Comparison of ENCODE assay signal across 2 cellular contexts in the genomic region with DNA sequence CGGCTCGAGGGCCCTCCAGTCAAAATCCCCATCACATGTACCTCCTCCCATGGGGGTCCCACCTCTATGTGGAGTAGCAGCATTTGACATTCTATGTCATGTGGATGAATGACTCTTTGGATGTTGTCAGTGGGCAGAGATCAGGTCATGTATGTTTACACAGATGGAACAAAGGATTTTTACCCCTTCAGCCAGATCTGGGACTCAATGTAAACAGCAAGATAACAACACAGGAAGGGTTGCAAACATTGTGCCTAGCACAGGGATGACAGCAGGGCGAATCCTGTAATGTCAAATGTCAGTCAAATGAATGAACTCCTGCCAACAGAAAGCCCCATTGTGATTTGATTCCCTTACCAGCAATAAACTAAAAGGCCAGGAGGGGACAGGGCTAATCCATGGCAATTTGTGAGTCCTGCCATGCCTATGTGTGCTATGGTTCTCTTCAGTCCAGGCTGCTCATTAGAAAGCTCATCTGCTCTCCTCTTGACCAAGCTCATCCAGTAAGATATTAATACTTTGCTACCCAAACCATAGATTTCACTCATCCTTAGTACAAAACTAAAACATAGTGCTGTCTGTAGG.
A peak's percentile ranks its signal among the peaks of the same experiment; 100 is the strongest.
TF ChIP-seq lines count a peak whose summit lies in the region.

No MANE protein-coding gene starts in this region.

TF ChIP-seq in HEK293T, 16 proteins besides CTCF, POLR2A, EP300 and RAD21 (continued from another document):
- TF ChIP-seq, protein P1, sequence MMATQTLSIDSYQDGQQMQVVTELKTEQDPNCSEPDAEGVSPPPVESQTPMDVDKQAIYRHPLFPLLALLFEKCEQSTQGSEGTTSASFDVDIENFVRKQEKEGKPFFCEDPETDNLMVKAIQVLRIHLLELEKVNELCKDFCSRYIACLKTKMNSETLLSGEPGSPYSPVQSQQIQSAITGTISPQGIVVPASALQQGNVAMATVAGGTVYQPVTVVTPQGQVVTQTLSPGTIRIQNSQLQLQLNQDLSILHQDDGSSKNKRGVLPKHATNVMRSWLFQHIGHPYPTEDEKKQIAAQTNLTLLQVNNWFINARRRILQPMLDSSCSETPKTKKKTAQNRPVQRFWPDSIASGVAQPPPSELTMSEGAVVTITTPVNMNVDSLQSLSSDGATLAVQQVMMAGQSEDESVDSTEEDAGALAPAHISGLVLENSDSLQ (IDR thresholded peaks at IDR 0.05), result no peak
- no peak for TF ChIP-seq CTBP1 (IDR thresholded peaks at IDR 0.05; ENCODE audit: borderline replicate concordance)
- no peak for TF ChIP-seq ZNF384 (IDR thresholded peaks at IDR 0.05)
- TF ChIP-seq ELF4 (IDR thresholded peaks at IDR 0.05), result no peak
- TF ChIP-seq NFRKB (IDR thresholded peaks at IDR 0.05), result no peak
- TF ChIP-seq FOXK2 (IDR thresholded peaks at IDR 0.05), result no peak
- no peak for TF ChIP-seq TARDBP (IDR thresholded peaks at IDR 0.05)
TF ChIP-seq in HEK293T: peak in this region for 0.

TF ChIP-seq in HepG2, 621 proteins besides CTCF, POLR2A, EP300 and RAD21 (continued from another document):
- TF ChIP-seq, protein P2, sequence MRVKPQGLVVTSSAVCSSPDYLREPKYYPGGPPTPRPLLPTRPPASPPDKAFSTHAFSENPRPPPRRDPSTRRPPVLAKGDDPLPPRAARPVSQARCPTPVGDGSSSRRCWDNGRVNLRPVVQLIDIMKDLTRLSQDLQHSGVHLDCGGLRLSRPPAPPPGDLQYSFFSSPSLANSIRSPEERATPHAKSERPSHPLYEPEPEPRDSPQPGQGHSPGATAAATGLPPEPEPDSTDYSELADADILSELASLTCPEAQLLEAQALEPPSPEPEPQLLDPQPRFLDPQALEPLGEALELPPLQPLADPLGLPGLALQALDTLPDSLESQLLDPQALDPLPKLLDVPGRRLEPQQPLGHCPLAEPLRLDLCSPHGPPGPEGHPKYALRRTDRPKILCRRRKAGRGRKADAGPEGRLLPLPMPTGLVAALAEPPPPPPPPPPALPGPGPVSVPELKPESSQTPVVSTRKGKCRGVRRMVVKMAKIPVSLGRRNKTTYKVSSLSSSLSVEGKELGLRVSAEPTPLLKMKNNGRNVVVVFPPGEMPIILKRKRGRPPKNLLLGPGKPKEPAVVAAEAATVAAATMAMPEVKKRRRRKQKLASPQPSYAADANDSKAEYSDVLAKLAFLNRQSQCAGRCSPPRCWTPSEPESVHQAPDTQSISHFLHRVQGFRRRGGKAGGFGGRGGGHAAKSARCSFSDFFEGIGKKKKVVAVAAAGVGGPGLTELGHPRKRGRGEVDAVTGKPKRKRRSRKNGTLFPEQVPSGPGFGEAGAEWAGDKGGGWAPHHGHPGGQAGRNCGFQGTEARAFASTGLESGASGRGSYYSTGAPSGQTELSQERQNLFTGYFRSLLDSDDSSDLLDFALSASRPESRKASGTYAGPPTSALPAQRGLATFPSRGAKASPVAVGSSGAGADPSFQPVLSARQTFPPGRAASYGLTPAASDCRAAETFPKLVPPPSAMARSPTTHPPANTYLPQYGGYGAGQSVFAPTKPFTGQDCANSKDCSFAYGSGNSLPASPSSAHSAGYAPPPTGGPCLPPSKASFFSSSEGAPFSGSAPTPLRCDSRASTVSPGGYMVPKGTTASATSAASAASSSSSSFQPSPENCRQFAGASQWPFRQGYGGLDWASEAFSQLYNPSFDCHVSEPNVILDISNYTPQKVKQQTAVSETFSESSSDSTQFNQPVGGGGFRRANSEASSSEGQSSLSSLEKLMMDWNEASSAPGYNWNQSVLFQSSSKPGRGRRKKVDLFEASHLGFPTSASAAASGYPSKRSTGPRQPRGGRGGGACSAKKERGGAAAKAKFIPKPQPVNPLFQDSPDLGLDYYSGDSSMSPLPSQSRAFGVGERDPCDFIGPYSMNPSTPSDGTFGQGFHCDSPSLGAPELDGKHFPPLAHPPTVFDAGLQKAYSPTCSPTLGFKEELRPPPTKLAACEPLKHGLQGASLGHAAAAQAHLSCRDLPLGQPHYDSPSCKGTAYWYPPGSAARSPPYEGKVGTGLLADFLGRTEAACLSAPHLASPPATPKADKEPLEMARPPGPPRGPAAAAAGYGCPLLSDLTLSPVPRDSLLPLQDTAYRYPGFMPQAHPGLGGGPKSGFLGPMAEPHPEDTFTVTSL (CRISPR knock-in tag; IDR thresholded peaks at IDR 0.05; ENCODE audit: borderline replicate concordance), result 0 out of 2 replicates have a peak, but pooled peaks have one; percentile 18
- TF ChIP-seq, protein P3, sequence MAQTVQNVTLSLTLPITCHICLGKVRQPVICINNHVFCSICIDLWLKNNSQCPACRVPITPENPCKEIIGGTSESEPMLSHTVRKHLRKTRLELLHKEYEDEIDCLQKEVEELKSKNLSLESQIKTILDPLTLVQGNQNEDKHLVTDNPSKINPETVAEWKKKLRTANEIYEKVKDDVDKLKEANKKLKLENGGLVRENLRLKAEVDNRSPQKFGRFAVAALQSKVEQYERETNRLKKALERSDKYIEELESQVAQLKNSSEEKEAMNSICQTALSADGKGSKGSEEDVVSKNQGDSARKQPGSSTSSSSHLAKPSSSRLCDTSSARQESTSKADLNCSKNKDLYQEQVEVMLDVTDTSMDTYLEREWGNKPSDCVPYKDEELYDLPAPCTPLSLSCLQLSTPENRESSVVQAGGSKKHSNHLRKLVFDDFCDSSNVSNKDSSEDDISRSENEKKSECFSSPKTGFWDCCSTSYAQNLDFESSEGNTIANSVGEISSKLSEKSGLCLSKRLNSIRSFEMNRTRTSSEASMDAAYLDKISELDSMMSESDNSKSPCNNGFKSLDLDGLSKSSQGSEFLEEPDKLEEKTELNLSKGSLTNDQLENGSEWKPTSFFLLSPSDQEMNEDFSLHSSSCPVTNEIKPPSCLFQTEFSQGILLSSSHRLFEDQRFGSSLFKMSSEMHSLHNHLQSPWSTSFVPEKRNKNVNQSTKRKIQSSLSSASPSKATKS (CRISPR knock-in tag; IDR thresholded peaks at IDR 0.05), result no peak
- TF ChIP-seq SOX5 (CRISPR knock-in tag; IDR thresholded peaks at IDR 0.05; ENCODE audit: borderline replicate concordance), result peak; percentile 88; the same call in 1 of the 2 replicates
- peak; percentile 80 for TF ChIP-seq FOXA3 (CRISPR knock-in tag; IDR thresholded peaks at IDR 0.05)
- no peak for TF ChIP-seq SOX6 (IDR thresholded peaks at IDR 0.05)
- peak; percentile 88 for TF ChIP-seq SOX6 (CRISPR knock-in tag; IDR thresholded peaks at IDR 0.05)
- TF ChIP-seq JUNB (CRISPR knock-in tag; IDR thresholded peaks at IDR 0.05; ENCODE audit: borderline replicate concordance), result no peak
- no peak for TF ChIP-seq STAG1 (CRISPR knock-in tag; IDR thresholded peaks at IDR 0.05)
- TF ChIP-seq, protein P4, sequence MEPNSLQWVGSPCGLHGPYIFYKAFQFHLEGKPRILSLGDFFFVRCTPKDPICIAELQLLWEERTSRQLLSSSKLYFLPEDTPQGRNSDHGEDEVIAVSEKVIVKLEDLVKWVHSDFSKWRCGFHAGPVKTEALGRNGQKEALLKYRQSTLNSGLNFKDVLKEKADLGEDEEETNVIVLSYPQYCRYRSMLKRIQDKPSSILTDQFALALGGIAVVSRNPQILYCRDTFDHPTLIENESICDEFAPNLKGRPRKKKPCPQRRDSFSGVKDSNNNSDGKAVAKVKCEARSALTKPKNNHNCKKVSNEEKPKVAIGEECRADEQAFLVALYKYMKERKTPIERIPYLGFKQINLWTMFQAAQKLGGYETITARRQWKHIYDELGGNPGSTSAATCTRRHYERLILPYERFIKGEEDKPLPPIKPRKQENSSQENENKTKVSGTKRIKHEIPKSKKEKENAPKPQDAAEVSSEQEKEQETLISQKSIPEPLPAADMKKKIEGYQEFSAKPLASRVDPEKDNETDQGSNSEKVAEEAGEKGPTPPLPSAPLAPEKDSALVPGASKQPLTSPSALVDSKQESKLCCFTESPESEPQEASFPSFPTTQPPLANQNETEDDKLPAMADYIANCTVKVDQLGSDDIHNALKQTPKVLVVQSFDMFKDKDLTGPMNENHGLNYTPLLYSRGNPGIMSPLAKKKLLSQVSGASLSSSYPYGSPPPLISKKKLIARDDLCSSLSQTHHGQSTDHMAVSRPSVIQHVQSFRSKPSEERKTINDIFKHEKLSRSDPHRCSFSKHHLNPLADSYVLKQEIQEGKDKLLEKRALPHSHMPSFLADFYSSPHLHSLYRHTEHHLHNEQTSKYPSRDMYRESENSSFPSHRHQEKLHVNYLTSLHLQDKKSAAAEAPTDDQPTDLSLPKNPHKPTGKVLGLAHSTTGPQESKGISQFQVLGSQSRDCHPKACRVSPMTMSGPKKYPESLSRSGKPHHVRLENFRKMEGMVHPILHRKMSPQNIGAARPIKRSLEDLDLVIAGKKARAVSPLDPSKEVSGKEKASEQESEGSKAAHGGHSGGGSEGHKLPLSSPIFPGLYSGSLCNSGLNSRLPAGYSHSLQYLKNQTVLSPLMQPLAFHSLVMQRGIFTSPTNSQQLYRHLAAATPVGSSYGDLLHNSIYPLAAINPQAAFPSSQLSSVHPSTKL (CRISPR knock-in tag; IDR thresholded peaks at IDR 0.05), result 0 out of 2 replicates have a peak, but pooled peaks have one; percentile 29
- TF ChIP-seq ZNF556 (CRISPR knock-in tag; IDR thresholded peaks at IDR 0.05; ENCODE audit: borderline replicate concordance), result no peak
- no peak for TF ChIP-seq FOXA1 (IDR thresholded peaks at IDR 0.05)
- TF ChIP-seq FOXA1 (CRISPR knock-in tag; IDR thresholded peaks at IDR 0.05), result 0 out of 2 replicates have a peak, but pooled peaks have one; percentile 21
- TF ChIP-seq MED1 (CRISPR knock-in tag; IDR thresholded peaks at IDR 0.05), result 0 out of 2 replicates have a peak, but pooled peaks have one; percentile 26
- TF ChIP-seq, protein P5, sequence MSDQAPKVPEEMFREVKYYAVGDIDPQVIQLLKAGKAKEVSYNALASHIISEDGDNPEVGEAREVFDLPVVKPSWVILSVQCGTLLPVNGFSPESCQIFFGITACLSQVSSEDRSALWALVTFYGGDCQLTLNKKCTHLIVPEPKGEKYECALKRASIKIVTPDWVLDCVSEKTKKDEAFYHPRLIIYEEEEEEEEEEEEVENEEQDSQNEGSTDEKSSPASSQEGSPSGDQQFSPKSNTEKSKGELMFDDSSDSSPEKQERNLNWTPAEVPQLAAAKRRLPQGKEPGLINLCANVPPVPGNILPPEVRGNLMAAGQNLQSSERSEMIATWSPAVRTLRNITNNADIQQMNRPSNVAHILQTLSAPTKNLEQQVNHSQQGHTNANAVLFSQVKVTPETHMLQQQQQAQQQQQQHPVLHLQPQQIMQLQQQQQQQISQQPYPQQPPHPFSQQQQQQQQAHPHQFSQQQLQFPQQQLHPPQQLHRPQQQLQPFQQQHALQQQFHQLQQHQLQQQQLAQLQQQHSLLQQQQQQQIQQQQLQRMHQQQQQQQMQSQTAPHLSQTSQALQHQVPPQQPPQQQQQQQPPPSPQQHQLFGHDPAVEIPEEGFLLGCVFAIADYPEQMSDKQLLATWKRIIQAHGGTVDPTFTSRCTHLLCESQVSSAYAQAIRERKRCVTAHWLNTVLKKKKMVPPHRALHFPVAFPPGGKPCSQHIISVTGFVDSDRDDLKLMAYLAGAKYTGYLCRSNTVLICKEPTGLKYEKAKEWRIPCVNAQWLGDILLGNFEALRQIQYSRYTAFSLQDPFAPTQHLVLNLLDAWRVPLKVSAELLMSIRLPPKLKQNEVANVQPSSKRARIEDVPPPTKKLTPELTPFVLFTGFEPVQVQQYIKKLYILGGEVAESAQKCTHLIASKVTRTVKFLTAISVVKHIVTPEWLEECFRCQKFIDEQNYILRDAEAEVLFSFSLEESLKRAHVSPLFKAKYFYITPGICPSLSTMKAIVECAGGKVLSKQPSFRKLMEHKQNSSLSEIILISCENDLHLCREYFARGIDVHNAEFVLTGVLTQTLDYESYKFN (CRISPR knock-in tag; conservative IDR thresholded peaks at IDR 0.05), result 0 out of 2 replicates have a peak, but pooled peaks have one; percentile 33
- no peak for TF ChIP-seq SOX13 (IDR thresholded peaks at IDR 0.05)
- peak in 1 of 2 experiments; percentile 83; a peak in 2 of 4 replicates for TF ChIP-seq SOX13 (CRISPR knock-in tag; conservative IDR thresholded peaks at IDR 0.05 in 1 of 2, IDR thresholded peaks at IDR 0.05 in 1 of 2)
- 0 out of 2 replicates have a peak, but pooled peaks have one; percentile 32 for TF ChIP-seq MLLT10 (CRISPR knock-in tag; IDR thresholded peaks at IDR 0.05)
- peak; percentile 42; the same call in 1 of the 2 replicates for TF ChIP-seq FOXO1 (CRISPR knock-in tag; IDR thresholded peaks at IDR 0.05)
